39 cellular contexts compared by ENCODE assay signal in genomic region chr20:21113697-21114096, GRCh38. TPM values are rescaled to one million over a fixed set of nuclear protein-coding genes. Genes with fewer than 3 reads are reported as not detected.
"Had no signal": no experiment of that assay in that cellular context is flagged by ENCODE, and none has a peak within 500 bp of the region (broad histone marks: within the 10 kb centered on the region; RNA-seq: fewer than 3 reads in every experiment).

No MANE protein-coding gene starts in this region.

- H3K4me1 ChIP-seq: adrenal gland, ascending aorta, body of pancreas, breast epithelium had no signal

- H3K27me3 ChIP-seq: adrenal gland, ascending aorta, body of pancreas, brain microvascular endothelial cell, breast epithelium had no signal

- FAIRE-seq: astrocyte, bronchial epithelial cell had no signal

- DNase-seq: activated effector memory CD4-positive, alpha-beta T cell treated with anti-CD3 and anti-CD28 coated beads, Interleukin-2, amount 50 U/mL, for 16 hours; activated effector memory CD4-positive, alpha-beta T cell treated with Interleukin-2 at 50 U/mL for 16 hours; activated gamma-delta T cell; activated gamma-delta T cell treated with Interleukin-2 at 50 U/mL for 16 hours; activated naive CD4-positive, alpha-beta T cell; activated naive CD4-positive, alpha-beta T cell treated with anti-CD3 and anti-CD28 coated beads for 36 hours; activated naive CD4-positive, alpha-beta T cell treated with anti-CD3 and anti-CD28 coated beads, Interleukin-2, amount 10 ng/mL, durations not matched to agents 7 days and 5 days; activated naive CD4-positive, alpha-beta T cell treated with anti-CD3 and anti-CD28 coated beads, Interleukin-2, amount 50 U/mL, for 16 hours; activated naive CD4-positive, alpha-beta T cell treated with Interleukin-2 at 50 U/mL for 16 hours; activated naive CD8-positive, alpha-beta T cell treated with anti-CD3 and anti-CD28 coated beads for 36 hours; activated naive CD8-positive, alpha-beta T cell treated with anti-CD3 and anti-CD28 coated beads, Interleukin-2, amount 10 ng/mL, durations not matched to agents 7 days and 5 days; activated naive CD8-positive, alpha-beta T cell treated with anti-CD3 and anti-CD28 coated beads, Interleukin-2, amount 50 U/mL, for 24 hours; activated T-cell treated with anti-CD3 and anti-CD28 coated beads, Interleukin-2, amount 50 U/mL, for 1 hour; activated T-cell treated with anti-CD3 and anti-CD28 coated beads, Interleukin-2, amount 50 U/mL, for 24 hours; activated T-cell treated with anti-CD3 and anti-CD28 coated beads, Interleukin-2, amount 50 U/mL, for 4 hours; activated T-cell treated with anti-CD3 and anti-CD28 coated beads, Interleukin-2, amount 50 U/mL, for 48 hours; activated T-cell treated with anti-CD3 and anti-CD28 coated beads, Interleukin-2, amount 50 U/mL, for 72 hours; adrenal gland; amniotic stem cell; amygdala; anterior cingulate cortex; aorta; body of pancreas; brain microvascular endothelial cell; caudate nucleus; central memory CD4-positive, alpha-beta T cell; cerebellar nuclear complex had no signal

- H3K27ac ChIP-seq: adrenal gland, ascending aorta, body of pancreas, brain microvascular endothelial cell, breast epithelium, cardiac muscle cell had no signal

- H3K36me3 ChIP-seq: adrenal gland, ascending aorta, brain microvascular endothelial cell, breast epithelium, cardiac muscle cell had no signal

- H3K9me3 ChIP-seq: adrenal gland, ascending aorta, body of pancreas, breast epithelium had no signal

- ATAC-seq: activated naive CD4-positive, alpha-beta T cell treated with anti-CD3 and anti-CD28 coated beads, Interleukin-2, amount 50 U/mL, for 72 hours; activated naive CD8-positive, alpha-beta T cell treated with anti-CD3 and anti-CD28 coated beads, Interleukin-2, amount 50 U/mL, for 24 hours; activated T-cell treated with anti-CD3 and anti-CD28 coated beads, Interleukin-2, amount 50 U/mL, for 4 hours; activated T-cell treated with anti-CD3 and anti-CD28 coated beads, Interleukin-2, amount 50 U/mL, for 72 hours; activated T-helper 17 cell treated with anti-CD3 and anti-CD28 coated beads, Interleukin-2, amount 50 U/mL, for 72 hours; body of pancreas had no signal

- H3K4me3 ChIP-seq: adrenal gland, ascending aorta, body of pancreas, breast epithelium, cardiac muscle cell had no signal

RNA-seq across cellular contexts. Expression of gene LINC00237, which starts 7.5 kb away (rescaled TPM):
- total RNA-seq: activated naive CD4-positive, alpha-beta T cell treated with anti-CD3 and anti-CD28 coated beads for 36 hours; activated naive CD4-positive, alpha-beta T cell treated with anti-CD3 and anti-CD28 coated beads, Interleukin-2, amount 50 U/mL, for 72 hours; activated naive CD8-positive, alpha-beta T cell treated with anti-CD3 and anti-CD28 coated beads for 36 hours; activated T-cell treated with anti-CD3 and anti-CD28 coated beads, Interleukin-2, amount 50 U/mL, for 4 hours; activated T-helper 1 cell treated with anti-CD3 and anti-CD28 coated beads, Interleukin-12 subunit alpha, Interleukin-12 subunit beta, Interleukin-2, Interleukin-4 antibody, amounts not matched to agents 30 ng/mL and 10 ng/mL and 1 ng/mL, durations not matched to agents 14 hours and 24 hours and 36 hours; activated T-helper 17 cell treated with anti-CD3 and anti-CD28 coated beads, Interleukin-2, amount 50 U/mL, for 72 hours; activated T-helper 2 cell treated with anti-CD3 and anti-CD28 coated beads, Interferon-gamma antibody, Interleukin-2, Interleukin-4, amounts not matched to agents 10 μg/mL and 5 μg/mL and 100 μg/mL, durations not matched to agents 14 hours and 24 hours and 36 hours; aorta; ascending aorta; astrocyte; body of pancreas; breast epithelium; bronchial epithelial cell; cardiac muscle cell; cardiac septum; chondrocyte had no signal
- polyA plus RNA-seq: adipose tissue, adrenal gland, cardiac muscle cell had no signal
